In genomic region chr17:1797323-1797722, GRCh38 we compare ENCODE assay signal across 1 cellular context.
TF ChIP-seq lines count a peak whose summit lies in the region.

No MANE protein-coding gene starts in this region.

TF ChIP-seq in K562, 482 proteins besides CTCF, POLR2A, EP300 and RAD21:
- TF ChIP-seq ARID1B (IDR thresholded peaks at IDR 0.05) (peak; percentile 44; the same call in 1 of the 2 replicates), TFAP4 (CRISPR knock-in tag; IDR thresholded peaks at IDR 0.05; ENCODE audit: borderline replicate concordance) (peak; percentile 29; the same call in 1 of the 2 replicates), CTBP1 (IDR thresholded peaks at IDR 0.05; ENCODE audit: borderline replicate concordance) (peak; percentile 22; the same call in 1 of the 2 replicates), TEAD4 (IDR thresholded peaks at IDR 0.05; ENCODE audit: low read length) (peak; percentile 44; the same call in 1 of the 2 replicates), TEAD4 (CRISPR knock-in tag; IDR thresholded peaks at IDR 0.05; ENCODE audit: borderline replicate concordance) (no peak), TAL1 (IDR thresholded peaks at IDR 0.05) (peak; percentile 43; the same call in 1 of the 2 replicates), XRCC5 (IDR thresholded peaks at IDR 0.05; ENCODE audit: low read depth, low read length) (no peak), XRCC4 (IDR thresholded peaks at IDR 0.05; ENCODE audit: extremely low read depth, insufficient read depth, insufficient read length) (no peak), ZNF232 (CRISPR knock-in tag; IDR thresholded peaks at IDR 0.05) (no peak), CBFA2T3 (IDR thresholded peaks at IDR 0.05) (peak; percentile 72), NCOR1 (IDR thresholded peaks at IDR 0.05) (0 out of 2 replicates have a peak, but pooled peaks have one; percentile 8), LEF1 (IDR thresholded peaks at IDR 0.05) (0 out of 2 replicates have a peak, but pooled peaks have one; percentile 16), CBFA2T2 (conservative IDR thresholded peaks at IDR 0.05) (peak; percentile 49), TCF3 (CRISPR knock-in tag; IDR thresholded peaks at IDR 0.05) (peak; percentile 66)
